21 cellular contexts compared by ENCODE assay signal in the genomic region with DNA sequence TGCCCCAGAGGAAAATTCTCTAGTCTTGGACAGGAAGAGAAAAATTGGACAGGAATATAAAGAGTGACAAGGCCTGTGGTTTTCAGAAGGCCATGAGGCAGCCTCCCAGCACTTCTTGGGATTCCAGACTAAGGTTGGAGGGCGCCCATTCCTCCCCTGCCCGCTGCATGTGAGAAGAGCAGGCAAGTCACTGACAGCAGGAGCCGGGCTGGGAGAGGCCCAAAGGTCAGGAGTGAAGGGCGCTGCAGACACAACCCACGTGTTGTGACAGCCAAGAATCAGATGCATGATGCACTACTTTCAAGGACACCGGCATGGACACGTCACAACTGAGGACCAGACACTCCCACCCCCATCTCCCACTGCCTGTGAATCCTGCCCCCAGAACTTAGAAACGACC.
A peak's percentile ranks its signal among the peaks of the same experiment; 100 is the strongest.
DNase-seq lines count a peak whose midpoint lies in the region; ATAC-seq, FAIRE-seq and TF ChIP-seq lines count a peak whose summit lies in the region.
"Had no signal": no experiment of that assay in that cellular context is flagged by ENCODE, and none has a peak within 500 bp of the region (broad histone marks: within the 10 kb centered on the region; RNA-seq: fewer than 3 reads in every experiment).

No MANE protein-coding gene starts in this region.

- H3K4me3 ChIP-seq in heart left ventricle (no peak overlapping the region), coronary artery (no peak overlapping the region), HepG2 (replicated peaks in 1 of 3; ENCODE audit: insufficient read depth in 1 of 3, low read depth in 2 of 3, low read length in 3 of 3) (no peak overlapping the region)
- H3K4me3 ChIP-seq: BLaER1 treated with 17β-estradiol and CSF1 and Interleukin-3, amounts not matched to agents 10 nM and 100 nM had no signal

- H2AFZ ChIP-seq in HepG2 (ENCODE audit: low read length) = no peak overlapping the region

- peaks cover 0 to 4% (median 0%) of the 10 kb centered on the region in 12 donors for H3K4me1 ChIP-seq in heart left ventricle
- H3K4me1 ChIP-seq in HepG2 (ENCODE audit: insufficient read depth, low read length) = no peaks in the 10 kb centered on the region

- no peak for TF ChIP-seq RAD21 in HepG2 (CRISPR knock-in tag; IDR thresholded peaks at IDR 0.05)

- FAIRE-seq in HepG2 (lab: Jason Lieb, UNC) = no peak
- FAIRE-seq: G401.6, GM12892, GM18507 had no signal

- H3K79me2 ChIP-seq in HepG2 (ENCODE audit: insufficient read depth, low read length) = no peaks in the 10 kb centered on the region

- no peaks in the 10 kb centered on the region for H4K20me1 ChIP-seq in HepG2 (ENCODE audit: insufficient read depth, low read length)
- H4K20me1 ChIP-seq: BLaER1 treated with 17β-estradiol and CSF1 and Interleukin-3, amounts not matched to agents 10 nM and 100 nM had no signal

- in situ Hi-C loops in HepG2 (cut with HindIII; ENCODE audit: extremely low pct_ligation_motif_present, low pct_unique_long_range_greater_than_20kb) = no loop called here

- no peaks in the 10 kb centered on the region for H3K27me3 ChIP-seq in heart left ventricle
- H3K27me3 ChIP-seq in HepG2 (ENCODE audit: control insufficient read depth in 1 of 2, insufficient read depth in 2 of 2, low read length in 2 of 2) = peaks cover 0 to 26% of the 10 kb centered on the region in 2 experiments; a peak in 2 of 5 replicates

- H3K4me2 ChIP-seq in HepG2 (ENCODE audit: low read depth, low read length) = no peak overlapping the region
- H3K4me2 ChIP-seq: BLaER1 treated with 17β-estradiol and CSF1 and Interleukin-3, amounts not matched to agents 10 nM and 100 nM had no signal

- CTCF ChIA-PET in HepG2 (lab: Yijun Ruan, JAX; ENCODE audit: low intra/inter-chr PET ratio, low total read pairs) (no interaction called here), RWPE1 (lab: Yijun Ruan, JAX) (no interaction called here)

- no peak for DNase-seq in heart left ventricle
- no peak for DNase-seq in Right ventricle myocardium superior
- DNase-seq in coronary artery (ENCODE audit: low spot score) = peak; percentile 35
- no peak for DNase-seq in HepG2 (ENCODE audit: low spot score)
- DNase-seq in GF-D8 (lab: John Stamatoyannopoulos, UW) = no peak
- no peak for DNase-seq in globus pallidus (ENCODE audit: low spot score)
- no peak for DNase-seq in RWPE1 (ENCODE audit: low spot score)
- DNase-seq: Calu3; CD8-positive, alpha-beta T cell; DMS 273 treated with DMSO at 0.1 percent for 48 hours; DMS53; DND-41; GOT3; H7; HFFc6 had no signal

- TF ChIP-seq EP300 in HepG2 (IDR thresholded peaks at IDR 0.05; ENCODE audit: low read depth in 2 of 2, low read length in 2 of 2) (no peak), HepG2 (CRISPR knock-in tag; IDR thresholded peaks at IDR 0.05; ENCODE audit: borderline replicate concordance) (no peak)

- no TSS peak for BruUV-seq in HepG2 (replicated peaks; lab: Mats Ljungman, UMichigan)

- TF ChIP-seq POLR2A in heart left ventricle (IDR thresholded peaks at IDR 0.05) = no peak
- TF ChIP-seq POLR2A in HepG2 (IDR thresholded peaks at IDR 0.05; ENCODE audit: insufficient read depth in 1 of 2, low read depth in 2 of 2, low read length in 2 of 2) = no peak

- POLR2A ChIA-PET in HepG2 (lab: Yijun Ruan, JAX) = no interaction called here
- POLR2A ChIA-PET in RWPE1 (lab: Yijun Ruan, JAX; ENCODE audit: low non-redundant PET) = no interaction called here

- ATAC-seq in heart left ventricle = peak in 3 of 4 donors; percentile 30 to 71 (median 70)
- ATAC-seq in Right ventricle myocardium superior (ENCODE audit: poor library complexity) = no peak
- peak; percentile 40; the same call in 1 of the 3 replicates for ATAC-seq in HepG2
- ATAC-seq: CD8-positive, alpha-beta T cell; HCT116 had no signal

- H3K9me3 ChIP-seq in heart left ventricle (no peaks in the 10 kb centered on the region), HepG2 (ENCODE audit: low read length) (no peaks in the 10 kb centered on the region)
- H3K9me3 ChIP-seq: BLaER1 treated with 17β-estradiol and CSF1 and Interleukin-3, amounts not matched to agents 10 nM and 100 nM had no signal

- intact Hi-C loops in heart left ventricle (cut with DNase I) = no loop called here
- intact Hi-C loops in Right ventricle myocardium superior (cut with DNase I) = no loop called here
- intact Hi-C loops in HepG2 (cut with micrococcal nuclease; ENCODE audit: unreplicated experiment) = no loop called here

- WGBS in heart left ventricle, 4 donors = 54 to 73% (median 59%) methylated on average over 8 of the region's 8 CpGs
- 17% methylated on average over 8 of the region's 8 CpGs for WGBS in HepG2 (ENCODE audit: low lambda C conversion rate)

- no peak overlapping the region for H3K27ac ChIP-seq in heart left ventricle
- no peak overlapping the region for H3K27ac ChIP-seq in coronary artery
- no peak overlapping the region for H3K27ac ChIP-seq in HepG2 (ENCODE audit: extremely low read length, insufficient read depth, low read length)
- H3K27ac ChIP-seq in RWPE1 = no peak overlapping the region
- H3K27ac ChIP-seq: BLaER1 treated with 17β-estradiol and CSF1 and Interleukin-3, amounts not matched to agents 10 nM and 100 nM; HL-60 had no signal

- no peak overlapping the region for H3K9ac ChIP-seq in HepG2 (ENCODE audit: insufficient read depth, low read depth, low read length)
- H3K9ac ChIP-seq: BLaER1 treated with 17β-estradiol and CSF1 and Interleukin-3, amounts not matched to agents 10 nM and 100 nM had no signal

- no peaks in the 10 kb centered on the region for H3K36me3 ChIP-seq in heart left ventricle
- H3K36me3 ChIP-seq in HepG2 (replicated peaks in 1 of 2; ENCODE audit: control insufficient read depth in 1 of 2, insufficient read depth in 2 of 2, low read length in 2 of 2) = no peaks in the 10 kb centered on the region
- H3K36me3 ChIP-seq: BLaER1 treated with 17β-estradiol and CSF1 and Interleukin-3, amounts not matched to agents 10 nM and 100 nM had no signal

- no peak for TF ChIP-seq CTCF in heart left ventricle (IDR thresholded peaks at IDR 0.05)
- TF ChIP-seq CTCF in coronary artery (IDR thresholded peaks at IDR 0.05) = no peak
- no peak for TF ChIP-seq CTCF in HepG2 (CRISPR knock-in tag; IDR thresholded peaks at IDR 0.05)
- TF ChIP-seq CTCF in RWPE1 (conservative IDR thresholded peaks at IDR 0.05; ENCODE audit: low read depth) = no peak

TF ChIP-seq in HepG2, 621 proteins besides CTCF, POLR2A, EP300 and RAD21:
- TF ChIP-seq CREB1 (IDR thresholded peaks at IDR 0.05) = peak; percentile 39; the same call in 1 of the 2 replicates
- TF ChIP-seq CREB1 (CRISPR knock-in tag; IDR thresholded peaks at IDR 0.05) = no peak
- no peak for TF ChIP-seq JUNB (CRISPR knock-in tag; IDR thresholded peaks at IDR 0.05; ENCODE audit: borderline replicate concordance)
- TF ChIP-seq, protein P1, sequence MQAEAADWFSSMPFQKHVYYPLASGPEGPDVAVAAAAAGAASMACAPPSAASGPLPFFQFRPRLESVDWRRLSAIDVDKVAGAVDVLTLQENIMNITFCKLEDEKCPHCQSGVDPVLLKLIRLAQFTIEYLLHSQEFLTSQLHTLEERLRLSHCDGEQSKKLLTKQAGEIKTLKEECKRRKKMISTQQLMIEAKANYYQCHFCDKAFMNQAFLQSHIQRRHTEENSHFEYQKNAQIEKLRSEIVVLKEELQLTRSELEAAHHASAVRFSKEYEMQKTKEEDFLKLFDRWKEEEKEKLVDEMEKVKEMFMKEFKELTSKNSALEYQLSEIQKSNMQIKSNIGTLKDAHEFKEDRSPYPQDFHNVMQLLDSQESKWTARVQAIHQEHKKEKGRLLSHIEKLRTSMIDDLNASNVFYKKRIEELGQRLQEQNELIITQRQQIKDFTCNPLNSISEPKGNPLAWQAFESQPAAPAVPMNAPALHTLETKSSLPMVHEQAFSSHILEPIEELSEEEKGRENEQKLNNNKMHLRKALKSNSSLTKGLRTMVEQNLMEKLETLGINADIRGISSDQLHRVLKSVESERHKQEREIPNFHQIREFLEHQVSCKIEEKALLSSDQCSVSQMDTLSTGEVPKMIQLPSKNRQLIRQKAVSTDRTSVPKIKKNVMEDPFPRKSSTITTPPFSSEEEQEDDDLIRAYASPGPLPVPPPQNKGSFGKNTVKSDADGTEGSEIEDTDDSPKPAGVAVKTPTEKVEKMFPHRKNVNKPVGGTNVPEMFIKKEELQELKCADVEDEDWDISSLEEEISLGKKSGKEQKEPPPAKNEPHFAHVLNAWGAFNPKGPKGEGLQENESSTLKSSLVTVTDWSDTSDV (CRISPR knock-in tag; IDR thresholded peaks at IDR 0.05) = no peak
- TF ChIP-seq, protein P2, sequence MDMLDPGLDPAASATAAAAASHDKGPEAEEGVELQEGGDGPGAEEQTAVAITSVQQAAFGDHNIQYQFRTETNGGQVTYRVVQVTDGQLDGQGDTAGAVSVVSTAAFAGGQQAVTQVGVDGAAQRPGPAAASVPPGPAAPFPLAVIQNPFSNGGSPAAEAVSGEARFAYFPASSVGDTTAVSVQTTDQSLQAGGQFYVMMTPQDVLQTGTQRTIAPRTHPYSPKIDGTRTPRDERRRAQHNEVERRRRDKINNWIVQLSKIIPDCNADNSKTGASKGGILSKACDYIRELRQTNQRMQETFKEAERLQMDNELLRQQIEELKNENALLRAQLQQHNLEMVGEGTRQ (IDR thresholded peaks at IDR 0.05; ENCODE audit: low read depth, low read length) = no peak
- TF ChIP-seq, protein P2 (CRISPR knock-in tag; IDR thresholded peaks at IDR 0.05; ENCODE audit: borderline replicate concordance) = no peak
- TF ChIP-seq ZBTB20 (CRISPR knock-in tag; IDR thresholded peaks at IDR 0.05; ENCODE audit: borderline replicate concordance, low read depth) = no peak
- no peak for TF ChIP-seq ZFYVE20 (CRISPR knock-in tag; IDR thresholded peaks at IDR 0.05; ENCODE audit: borderline replicate concordance, low read depth)
- TF ChIP-seq, protein P3, sequence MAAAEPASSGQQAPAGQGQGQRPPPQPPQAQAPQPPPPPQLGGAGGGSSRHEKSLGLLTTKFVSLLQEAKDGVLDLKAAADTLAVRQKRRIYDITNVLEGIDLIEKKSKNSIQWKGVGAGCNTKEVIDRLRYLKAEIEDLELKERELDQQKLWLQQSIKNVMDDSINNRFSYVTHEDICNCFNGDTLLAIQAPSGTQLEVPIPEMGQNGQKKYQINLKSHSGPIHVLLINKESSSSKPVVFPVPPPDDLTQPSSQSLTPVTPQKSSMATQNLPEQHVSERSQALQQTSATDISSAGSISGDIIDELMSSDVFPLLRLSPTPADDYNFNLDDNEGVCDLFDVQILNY (CRISPR knock-in tag; conservative IDR thresholded peaks at IDR 0.05) = no peak
- TF ChIP-seq TOPORS (CRISPR knock-in tag; IDR thresholded peaks at IDR 0.05) = no peak
TF ChIP-seq in HepG2: peak in this region for 1.
